In the genomic region with DNA sequence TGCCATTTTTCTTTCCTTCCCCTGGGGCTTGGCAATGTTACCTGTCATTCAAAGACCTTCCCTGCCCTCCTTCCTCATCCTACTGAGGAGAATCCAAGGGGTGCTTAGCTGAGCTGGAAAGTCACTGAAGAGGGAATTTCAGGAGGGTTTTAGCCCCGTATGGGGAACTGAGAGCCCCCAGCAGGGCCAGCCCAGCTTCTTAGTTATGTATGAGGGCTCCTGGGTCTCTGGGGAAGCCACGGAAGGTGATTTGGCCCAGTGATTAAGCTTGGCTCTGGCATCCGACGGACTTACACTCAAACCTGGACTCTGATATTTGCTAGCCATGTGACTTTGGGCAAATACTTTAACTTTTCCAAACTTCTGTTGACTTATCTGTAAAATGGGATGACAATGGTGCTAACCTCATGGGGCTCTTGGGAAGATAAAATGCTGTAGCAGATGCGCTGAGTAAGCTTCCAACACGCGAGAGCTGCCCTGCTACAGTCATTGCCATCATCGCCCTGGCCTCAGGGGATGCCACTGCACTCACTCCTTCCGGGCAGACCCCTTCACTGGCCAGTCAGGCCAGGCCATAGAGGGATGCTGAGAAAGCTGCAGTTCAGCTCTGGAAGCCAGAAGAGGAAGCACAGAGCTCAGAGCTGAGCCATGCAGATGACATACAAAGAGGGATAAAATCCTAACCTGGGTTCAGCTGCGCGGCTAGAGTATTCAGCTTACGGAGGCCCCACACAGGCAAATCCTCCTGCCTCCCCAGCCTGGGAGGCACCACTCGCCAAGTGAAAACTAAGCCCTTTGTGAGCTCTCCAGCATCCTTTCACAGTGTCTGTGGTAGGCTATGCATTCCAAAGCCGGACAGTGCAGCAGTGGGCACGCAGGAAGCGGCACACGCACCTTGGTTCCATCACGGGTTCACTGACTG, we compare ENCODE assay signal across 20 cellular contexts. TPM values are rescaled to one million over a fixed set of nuclear protein-coding genes. Genes with fewer than 3 reads are reported as not detected.
A peak's percentile ranks its signal among the peaks of the same experiment; 100 is the strongest.
DNase-seq lines count a peak whose midpoint lies in the region; ATAC-seq, FAIRE-seq and TF ChIP-seq lines count a peak whose summit lies in the region.
"Had no signal": no experiment of that assay in that cellular context is flagged by ENCODE, and none has a peak within 500 bp of the region (broad histone marks: within the 10 kb centered on the region; RNA-seq: fewer than 3 reads in every experiment).

No MANE protein-coding gene starts in this region.

- no peak overlapping the region for H3K14ac ChIP-seq in H1 (ENCODE audit: insufficient read length)

- H2BK120ac ChIP-seq in H1 (replicated peaks; ENCODE audit: low read depth, low read length), result no peak overlapping the region

- H3K27ac Mint-ChIP-seq in activated naive CD4-positive, alpha-beta T cell treated with anti-CD3 and anti-CD28 coated beads, Interleukin-2, amount 50 U/mL, for 72 hours, result peak overlapping the region; percentile 28 to 86
- no peak overlapping the region for H3K27ac Mint-ChIP-seq in activated naive CD4-positive, alpha-beta T cell treated with anti-CD3 and anti-CD28 coated beads for 36 hours
- peak overlapping the region; percentile 87 for H3K27ac Mint-ChIP-seq in stimulated activated naive B cell treated with anti-CD40 and anti-IgM and Interleukin-4, amounts not matched to agents 10 μg/mL and 1 μg/mL and 100 μg/mL, for 72 hours
- H3K27ac Mint-ChIP-seq: activated CD8-positive, alpha-beta memory T cell treated with anti-CD3 and anti-CD28 coated beads, Interleukin-2, amount 10 ng/mL, durations not matched to agents 7 days and 5 days had no signal

- no peaks in the 10 kb centered on the region for H3K23me2 ChIP-seq in H1 (ENCODE audit: low read depth, low read length)

- H3K79me1 ChIP-seq in H1 (ENCODE audit: low read depth, low read length), result no peaks in the 10 kb centered on the region

- peaks cover 72% of the 10 kb centered on the region for H3K4me1 ChIP-seq in OCI-LY3 (ENCODE audit: low read length)
- H3K4me1 ChIP-seq in H1 (replicated peaks in 1 of 4; ENCODE audit: control insufficient read depth in 3 of 4, insufficient read depth in 4 of 4, low read length in 3 of 4), result no peaks in the 10 kb centered on the region; a peak in 1 of 7 replicates

- 89% methylated on average over 18 of the region's 18 CpGs; no CpG with 5 or more reads in 1 of the 2 experiments for WGBS in H1 (ENCODE audit: extremely low coverage in 1 of 2, insufficient coverage in 1 of 2, insufficient read length in 1 of 2, insufficient replicate concordance in 2 of 2, low coverage in 1 of 2, low lambda C conversion rate in 2 of 2, missing lambda C conversion rate in 1 of 2), 2 experiments

- H3K9me3 Mint-ChIP-seq in activated naive CD4-positive, alpha-beta T cell treated with anti-CD3 and anti-CD28 coated beads, Interleukin-2, amount 50 U/mL, for 72 hours, result no peaks in the 10 kb centered on the region
- H3K9me3 Mint-ChIP-seq in activated naive CD4-positive, alpha-beta T cell treated with anti-CD3 and anti-CD28 coated beads for 36 hours, result no peaks in the 10 kb centered on the region
- H3K9me3 Mint-ChIP-seq in stimulated activated naive B cell treated with anti-CD40 and anti-IgM and Interleukin-4, amounts not matched to agents 10 μg/mL and 1 μg/mL and 100 μg/mL, for 72 hours, result no peaks in the 10 kb centered on the region

- no peak for FAIRE-seq in H1 (lab: Jason Lieb, UNC)
- FAIRE-seq: astrocyte had no signal

- H3K4me2 ChIP-seq in OCI-LY3 (ENCODE audit: low read length) (peak overlapping the region; percentile 75), H1 (ENCODE audit: insufficient read depth in 1 of 2, low read depth in 2 of 2, low read length in 2 of 2) (no peak overlapping the region)

- peaks cover 23% of the 10 kb centered on the region for H3K4me1 Mint-ChIP-seq in activated naive CD4-positive, alpha-beta T cell treated with anti-CD3 and anti-CD28 coated beads for 36 hours (ENCODE audit: low read depth)
- peaks cover 74 to 87% of the 10 kb centered on the region in 2 donors for H3K4me1 Mint-ChIP-seq in stimulated activated naive B cell treated with anti-CD40 and anti-IgM and Interleukin-4, amounts not matched to agents 10 μg/mL and 1 μg/mL and 100 μg/mL, for 72 hours

- peaks cover 0 to 22% of the 10 kb centered on the region in 2 donors for H3K36me3 Mint-ChIP-seq in activated naive CD4-positive, alpha-beta T cell treated with anti-CD3 and anti-CD28 coated beads, Interleukin-2, amount 50 U/mL, for 72 hours
- H3K36me3 Mint-ChIP-seq in activated naive CD4-positive, alpha-beta T cell treated with anti-CD3 and anti-CD28 coated beads for 36 hours (ENCODE audit: low read depth), result peaks cover 13% of the 10 kb centered on the region
- peaks cover 69 to 79% of the 10 kb centered on the region in 2 donors for H3K36me3 Mint-ChIP-seq in stimulated activated naive B cell treated with anti-CD40 and anti-IgM and Interleukin-4, amounts not matched to agents 10 μg/mL and 1 μg/mL and 100 μg/mL, for 72 hours

- intact Hi-C loops in activated naive CD4-positive, alpha-beta T cell treated with anti-CD3 and anti-CD28 coated beads for 36 hours (cut with micrococcal nuclease), result no loop called here

- no peak overlapping the region for H3K4me3 Mint-ChIP-seq in activated naive CD4-positive, alpha-beta T cell treated with anti-CD3 and anti-CD28 coated beads for 36 hours
- H3K4me3 Mint-ChIP-seq in stimulated activated naive B cell treated with anti-CD40 and anti-IgM and Interleukin-4, amounts not matched to agents 10 μg/mL and 1 μg/mL and 100 μg/mL, for 72 hours, result peak overlapping the region; percentile 65 to 68
- H3K4me3 Mint-ChIP-seq: activated CD8-positive, alpha-beta memory T cell treated with anti-CD3 and anti-CD28 coated beads, Interleukin-2, amount 10 ng/mL, durations not matched to agents 7 days and 5 days had no signal

- no peak for TF ChIP-seq EP300 in H1 (IDR thresholded peaks at IDR 0.05; ENCODE audit: borderline replicate concordance in 1 of 2, low read depth in 2 of 2, low read length in 2 of 2)

- no peak overlapping the region for H2BK15ac ChIP-seq in H1 (ENCODE audit: low read length)

- no peak overlapping the region for H2AK5ac ChIP-seq in H1 (ENCODE audit: low read depth, low read length)

- no peak overlapping the region for H2BK12ac ChIP-seq in H1 (ENCODE audit: low read depth, low read length)

- H3K36me3 ChIP-seq in OCI-LY3 (replicated peaks; ENCODE audit: low read depth, low read length), result peaks cover 5% of the 10 kb centered on the region
- H3K36me3 ChIP-seq in H1 (ENCODE audit: control insufficient read depth in 2 of 4, insufficient read depth in 4 of 4, low read length in 3 of 4), result no peaks in the 10 kb centered on the region

- H4K8ac ChIP-seq in H1 (ENCODE audit: extremely low read depth, insufficient read depth, low read length), result 0 out of 2 replicates have a peak overlapping the region, but pooled peaks have one; percentile 16

- no peak for DNase-seq in activated naive CD4-positive, alpha-beta T cell treated with anti-CD3 and anti-CD28 coated beads, Interleukin-2, amount 50 U/mL, for 72 hours (ENCODE audit: low spot score in 2 of 2)
- no peak for DNase-seq in activated naive CD4-positive, alpha-beta T cell treated with anti-CD3 and anti-CD28 coated beads for 36 hours
- DNase-seq in H1 (ENCODE audit: low read depth in 1 of 2, low spot score in 2 of 2) (no peak), hepatic stellate cell (ENCODE audit: low spot score) (no peak)
- peak; percentile 58 for DNase-seq in stimulated activated naive B cell treated with anti-CD40 and anti-IgM and Interleukin-4, amounts not matched to agents 10 μg/mL and 1 μg/mL and 100 μg/mL, for 72 hours
- DNase-seq: activated CD8-positive, alpha-beta memory T cell treated with anti-CD3 and anti-CD28 coated beads, Interleukin-2, amount 10 ng/mL, durations not matched to agents 7 days and 5 days; activated gamma-delta T cell treated with Interleukin-2 at 50 U/mL for 16 hours; Calu3; glutamatergic neuron; H7; NCI-H1436; NCI-H748 treated with DMSO at 0.1 percent for 48 hours; OCI-M1; SIG-M5; spleen had no signal

- no peak overlapping the region for H2BK20ac ChIP-seq in H1 (ENCODE audit: low read length)

- no peak overlapping the region for H3K56ac ChIP-seq in H1 (replicated peaks; ENCODE audit: insufficient read length, low read depth, low read length)

- H3K4me3 ChIP-seq in OCI-LY3 (ENCODE audit: low read length), result peak overlapping the region; percentile 56
- H3K4me3 ChIP-seq in H1 (ENCODE audit: extremely low read depth in 1 of 4, insufficient read depth in 2 of 4, low read depth in 3 of 4, low read length in 4 of 4), result no peak overlapping the region
- H3K4me3 ChIP-seq: spleen had no signal

- CTCF ChIA-PET in activated naive CD4-positive, alpha-beta T cell treated with anti-CD3 and anti-CD28 coated beads for 36 hours (lab: Charles Lee), result interaction anchor here (0.5 to 1.5 kb wide), 4 partner anchors 10 to 135 kb away, joined by 3 to 4 read pairs (median 4); no protein-coding TSS in a partner anchor
- CTCF ChIA-PET in H1 (lab: Charles Lee; ENCODE audit: partially characterized antibody), result interaction anchor here (1.1 to 5.9 kb wide), 4 partner anchors 10 to 24 kb away, joined by 4 to 37 read pairs (median 22); no protein-coding TSS in a partner anchor

- H4K20me1 ChIP-seq in OCI-LY3 (ENCODE audit: insufficient read depth, low read length) (no peaks in the 10 kb centered on the region), H1 (replicated peaks in 1 of 2; ENCODE audit: control insufficient read depth in 1 of 2, insufficient read depth in 2 of 2, low read length in 2 of 2) (no peaks in the 10 kb centered on the region)

- H3K9me3 ChIP-seq in OCI-LY3 (ENCODE audit: insufficient read depth, low read length) (no peaks in the 10 kb centered on the region), H1 (ENCODE audit: insufficient read depth in 2 of 2, low read depth in 1 of 2, low read length in 1 of 2) (peaks cover 0 to 6% of the 10 kb centered on the region in 2 experiments; a peak in 1 of 4 replicates)

- H3K9ac ChIP-seq in OCI-LY3 (ENCODE audit: low read length) (peak overlapping the region; percentile 24; the same call in 1 of the 2 replicates), H1 (replicated peaks in 1 of 4; ENCODE audit: extremely low read depth in 1 of 4, low read depth in 3 of 4, low read length in 3 of 4) (no peak overlapping the region)

- TF ChIP-seq CTCF in OCI-LY3 (IDR thresholded peaks at IDR 0.05; ENCODE audit: low read depth, low read length) (no peak), H1 (IDR thresholded peaks at IDR 0.05; ENCODE audit: control extremely low read depth in 1 of 3, insufficient read depth in 1 of 3, low read depth in 1 of 3, low read length in 3 of 3) (no peak)

- ATAC-seq in activated naive CD4-positive, alpha-beta T cell treated with anti-CD3 and anti-CD28 coated beads, Interleukin-2, amount 50 U/mL, for 72 hours, result no peak
- peak; percentile 70 to 73 for ATAC-seq in stimulated activated naive B cell treated with anti-CD40 and anti-IgM and Interleukin-4, amounts not matched to agents 10 μg/mL and 1 μg/mL and 100 μg/mL, for 72 hours (replicated peaks)
- no peak for ATAC-seq in HG02970 (IDR thresholded peaks at IDR 0.05; ENCODE audit: low FRiP score, unreplicated experiment)
- ATAC-seq in HG03432 (IDR thresholded peaks at IDR 0.05; ENCODE audit: unreplicated experiment), result no peak
- ATAC-seq: activated CD8-positive, alpha-beta memory T cell treated with anti-CD3 and anti-CD28 coated beads, Interleukin-2, amount 10 ng/mL, durations not matched to agents 7 days and 5 days had no signal

- H3K27me3 ChIP-seq in OCI-LY3 (ENCODE audit: low read depth, low read length) (peaks cover 5% of the 10 kb centered on the region), H1 (replicated peaks in 1 of 4; ENCODE audit: control insufficient read depth in 3 of 4, extremely low read depth in 1 of 4, insufficient read depth in 3 of 4, low read length in 3 of 4) (no peaks in the 10 kb centered on the region)

- no peak for TF ChIP-seq RAD21 in H1 (IDR thresholded peaks at IDR 0.05 in 1 of 2, conservative IDR thresholded peaks at IDR 0.05 in 1 of 2; ENCODE audit: low read depth in 2 of 2, low read length in 2 of 2)

- H2AFZ ChIP-seq in OCI-LY3 (ENCODE audit: low read depth, low read length), result no peak overlapping the region
- H2AFZ ChIP-seq in H1 (ENCODE audit: low read length), result no peak overlapping the region

- no peak overlapping the region for H3K23ac ChIP-seq in H1 (ENCODE audit: insufficient read length)

- H4K5ac ChIP-seq in H1 (ENCODE audit: insufficient read length, low read depth, low read length), result no peak overlapping the region

- H3K18ac ChIP-seq in H1 (ENCODE audit: extremely low read depth, low read length), result no peak overlapping the region

- H2BK5ac ChIP-seq in H1 (ENCODE audit: low read depth, low read length), result no peak overlapping the region

- no peak overlapping the region for H3K4ac ChIP-seq in H1 (replicated peaks; ENCODE audit: insufficient read length, low read depth, low read length)

- H3K79me2 ChIP-seq in OCI-LY3 (ENCODE audit: low read length) (no peaks in the 10 kb centered on the region), H1 (ENCODE audit: control insufficient read depth in 1 of 2, insufficient read depth in 2 of 2, low read length in 2 of 2) (no peaks in the 10 kb centered on the region)

- H4K91ac ChIP-seq in H1 (replicated peaks; ENCODE audit: insufficient read length, low read length), result no peak overlapping the region

- H3K27me3 Mint-ChIP-seq in activated naive CD4-positive, alpha-beta T cell treated with anti-CD3 and anti-CD28 coated beads for 36 hours (ENCODE audit: low read depth), result no peaks in the 10 kb centered on the region
- H3K27me3 Mint-ChIP-seq in stimulated activated naive B cell treated with anti-CD40 and anti-IgM and Interleukin-4, amounts not matched to agents 10 μg/mL and 1 μg/mL and 100 μg/mL, for 72 hours, result no peaks in the 10 kb centered on the region
- H3K27me3 Mint-ChIP-seq: activated CD8-positive, alpha-beta memory T cell treated with anti-CD3 and anti-CD28 coated beads, Interleukin-2, amount 10 ng/mL, durations not matched to agents 7 days and 5 days had no signal

- TF ChIP-seq POLR2A in H1 (IDR thresholded peaks at IDR 0.05; ENCODE audit: control extremely low read depth in 1 of 2, low read depth in 2 of 2, low read length in 2 of 2), result no peak

- POLR2A ChIA-PET in H1 (lab: Charles Lee; ENCODE audit: partially characterized antibody), result interaction anchor here (1.9 kb wide), 1 partner anchor 12 kb away, joined by 5 read pairs; no protein-coding TSS in a partner anchor

- peak overlapping the region; percentile 14; the same call in 1 of the 2 replicates for H3K27ac ChIP-seq in OCI-LY3 (ENCODE audit: low read length)
- H3K27ac ChIP-seq in H1 (ENCODE audit: low read depth, low read length), result no peak overlapping the region

RNA-seq across cellular contexts. Expression of a gene that starts 44.8 kb away (rescaled TPM):
- 1 to 10 TPM in 1 of 2 donors, under 1 TPM in 1; 0.23 to 4.3 TPM for total RNA-seq in activated naive CD4-positive, alpha-beta T cell treated with anti-CD3 and anti-CD28 coated beads, Interleukin-2, amount 50 U/mL, for 72 hours
- under 1 TPM; 0.12 to 0.22 TPM for total RNA-seq in activated naive CD4-positive, alpha-beta T cell treated with anti-CD3 and anti-CD28 coated beads for 36 hours
- total RNA-seq in H1 (2021; fragmentation: NEBNext Ultra II Directional; extraction: Animal tissue kit (Norgen Biotek cat#: 25700)), result 0.23 and 0.24 TPM in 2 replicates
- polyA plus RNA-seq in H1 (2011; rRNA removed), result 0.72 and 1.2 TPM in 2 replicates
- polyA plus RNA-seq in H1 (2011; cell fraction: cytosol; rRNA removed), result 0.80 TPM
- 0.93 TPM for polyA plus RNA-seq in H1 (2011; cell fraction: nucleus; rRNA removed)
- polyA plus RNA-seq in H1 (2012, experiment 1 of 2), result 0.29 to 1.2 TPM (median 0.74 TPM) in 4 replicates
- 0.31 TPM for polyA plus RNA-seq in H1 (2012, experiment 2 of 2)
- polyA plus RNA-seq in H1 (2013, experiment 1 of 2), result 0.04 TPM
- polyA plus RNA-seq in H1 (2013, experiment 2 of 2), result 0.04 TPM
- 0.73 and 1.6 TPM in 2 replicates for polyA minus RNA-seq in H1 (2011; rRNA and poly(A)+ RNA removed)
- not detected for polyA minus RNA-seq in H1 (2011; cell fraction: cytosol; rRNA and poly(A)+ RNA removed)
- polyA minus RNA-seq in H1 (2011; cell fraction: nucleus; rRNA and poly(A)+ RNA removed), result 1.00 TPM
- total RNA-seq: astrocyte, Calu3, M059J had no signal

RNA-seq across cellular contexts. Expression of a gene that starts 53.2 kb away (rescaled TPM):
- 10 to 100 TPM; 32.2 to 46.9 TPM for total RNA-seq in activated naive CD4-positive, alpha-beta T cell treated with anti-CD3 and anti-CD28 coated beads, Interleukin-2, amount 50 U/mL, for 72 hours
- total RNA-seq in activated naive CD4-positive, alpha-beta T cell treated with anti-CD3 and anti-CD28 coated beads for 36 hours, result 10 to 100 TPM; 15.9 to 18.1 TPM
- 4.3 and 4.5 TPM in 2 replicates for total RNA-seq in H1 (2021; fragmentation: NEBNext Ultra II Directional; extraction: Animal tissue kit (Norgen Biotek cat#: 25700))
- 2.7 and 4.2 TPM in 2 replicates for polyA plus RNA-seq in H1 (2011; rRNA removed)
- polyA plus RNA-seq in H1 (2011; cell fraction: cytosol; rRNA removed), result 2.9 TPM
- 6.8 TPM for polyA plus RNA-seq in H1 (2011; cell fraction: nucleus; rRNA removed)
- 3.5 to 6.0 TPM (median 3.9 TPM) in 4 replicates for polyA plus RNA-seq in H1 (2012, experiment 1 of 2)
- polyA plus RNA-seq in H1 (2012, experiment 2 of 2), result 2.5 TPM
- polyA plus RNA-seq in H1 (2013, experiment 1 of 2), result 3.0 TPM
- polyA plus RNA-seq in H1 (2013, experiment 2 of 2), result 2.9 TPM
- polyA minus RNA-seq in H1 (2011; rRNA and poly(A)+ RNA removed), result 4.7 and 5.2 TPM in 2 replicates
- 4.8 TPM for polyA minus RNA-seq in H1 (2011; cell fraction: cytosol; rRNA and poly(A)+ RNA removed)
- 6.2 TPM for polyA minus RNA-seq in H1 (2011; cell fraction: nucleus; rRNA and poly(A)+ RNA removed)
- total RNA-seq: Calu3, M059J had no signal

Comparison
In these comparisons a context has a peak if more than half of its experiments do, and no peak if none do; other contexts are left out.
1. ATAC-seq: peak in stimulated activated naive B cell treated with anti-CD40 and anti-IgM and Interleukin-4, amounts not matched to agents 10 μg/mL and 1 μg/mL and 100 μg/mL, for 72 hours (2 of 2); none in activated naive CD4-positive, alpha-beta T cell treated with anti-CD3 and anti-CD28 coated beads, Interleukin-2, amount 50 U/mL, for 72 hours (0 of 2), HG02970 (single experiment) and HG03432 (single experiment).